In the genomic region with DNA sequence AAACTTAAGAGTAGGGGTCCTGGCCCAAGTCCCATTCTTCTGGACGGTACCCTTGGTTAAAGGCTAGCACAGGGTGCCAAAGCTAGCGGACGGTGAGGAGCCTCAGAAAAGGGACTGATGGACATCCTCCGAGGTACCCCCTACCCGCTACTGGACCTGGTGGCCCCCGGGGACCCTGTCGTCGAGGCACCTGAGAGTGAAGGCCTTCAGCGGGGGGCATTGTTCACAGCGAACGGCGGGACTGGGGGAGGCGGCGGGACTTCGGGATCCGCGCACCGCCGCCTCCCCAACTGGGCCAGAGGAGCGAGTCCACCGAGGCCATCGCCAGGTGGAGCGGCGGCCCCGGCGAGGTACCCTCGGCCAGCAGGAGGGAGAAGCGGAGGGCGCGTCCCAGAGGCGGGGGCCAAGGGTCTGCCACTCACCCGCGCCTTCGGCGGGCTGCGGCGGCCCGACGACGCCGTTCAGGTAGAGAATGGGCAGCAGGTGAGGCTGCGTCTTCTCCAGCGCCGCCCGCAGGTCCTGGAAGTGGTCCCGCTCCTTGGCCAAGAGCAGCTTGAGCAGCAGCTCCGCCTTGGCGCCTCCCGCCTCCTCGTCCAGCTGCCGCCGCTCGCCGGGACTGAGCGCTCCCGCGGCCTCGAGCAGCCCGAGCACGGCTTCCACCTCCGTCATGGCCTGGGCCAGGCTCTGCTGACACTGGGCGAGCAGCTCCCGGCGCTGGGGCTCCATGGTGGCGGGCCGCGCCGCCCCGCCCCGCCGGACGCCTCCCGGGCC, we compare ENCODE assay signal across 8 cellular contexts. TPM values are rescaled to one million over a fixed set of nuclear protein-coding genes. Genes with fewer than 3 reads are reported as not detected.
DNase-seq lines count a peak whose midpoint lies in the region; ATAC-seq and TF ChIP-seq lines count a peak whose summit lies in the region.

No MANE protein-coding gene starts in this region.

- no peak overlapping the region for H3K27ac ChIP-seq in ectodermal cell (ENCODE audit: insufficient read depth, low read depth, low read length, poor library complexity, severe bottlenecking)
- peak overlapping the region; percentile 86 for H3K27ac ChIP-seq in suprapubic skin

- H3K36me3 Mint-ChIP-seq in T-helper 1 cell treated with Interleukin-12 subunit alpha and Interleukin-12 subunit beta and Interleukin-4 antibody, amounts not matched to agents 30 μg/mL and 1 μg/mL, for 36 hours (ENCODE audit: low read depth): peaks cover 3% of the 10 kb centered on the region
- H3K36me3 Mint-ChIP-seq in memory B cell: no peaks in the 10 kb centered on the region

- H3K4me3 Mint-ChIP-seq in T-helper 1 cell treated with Interleukin-12 subunit alpha and Interleukin-12 subunit beta and Interleukin-4 antibody, amounts not matched to agents 30 μg/mL and 1 μg/mL, for 36 hours: peak overlapping the region; percentile 81
- H3K4me3 Mint-ChIP-seq in memory B cell: peak overlapping the region; percentile 54

- H3K9me3 ChIP-seq in ectodermal cell (ENCODE audit: control insufficient read depth, low read length) (no peaks in the 10 kb centered on the region), suprapubic skin (no peaks in the 10 kb centered on the region)

- peaks cover 13% of the 10 kb centered on the region for H3K4me1 Mint-ChIP-seq in T-helper 1 cell treated with Interleukin-12 subunit alpha and Interleukin-12 subunit beta and Interleukin-4 antibody, amounts not matched to agents 30 μg/mL and 1 μg/mL, for 36 hours (ENCODE audit: low read depth)
- H3K4me1 Mint-ChIP-seq in memory B cell: peaks cover 3% of the 10 kb centered on the region

- TF ChIP-seq CTCF in suprapubic skin (IDR thresholded peaks at IDR 0.05): no peak

- TF ChIP-seq POLR2A in suprapubic skin (IDR thresholded peaks at IDR 0.05): no peak

- no peaks in the 10 kb centered on the region for H3K9me3 Mint-ChIP-seq in T-helper 1 cell treated with Interleukin-12 subunit alpha and Interleukin-12 subunit beta and Interleukin-4 antibody, amounts not matched to agents 30 μg/mL and 1 μg/mL, for 36 hours
- no peaks in the 10 kb centered on the region for H3K9me3 Mint-ChIP-seq in memory B cell

- H3K4me3 ChIP-seq in ectodermal cell (ENCODE audit: insufficient read depth, low read depth, low read length) (peak overlapping the region; percentile 80), suprapubic skin (peak overlapping the region; percentile 89)

- WGBS in ectodermal cell, 2 experiments: 2% methylated on average over 73 of the region's 73 CpGs
- 0% methylated on average over 3 of the region's 73 CpGs for WGBS in suprapubic skin

- peak; percentile 1 for DNase-seq in stimulated activated naive CD4-positive, alpha-beta T cell treated with Interleukin-2 at 50 U/mL for 16 hours (lab: John Stamatoyannopoulos, UW)
- no peak for DNase-seq in stimulated activated naive CD4-positive, alpha-beta T cell (lab: John Stamatoyannopoulos, UW)
- DNase-seq in memory B cell (ENCODE audit: low spot score in 2 of 2): peak; percentile 7 to 18
- DNase-seq in suprapubic skin (ENCODE audit: low spot score in 2 of 2): peak; percentile 68 to 85
- DNase-seq in DMS153 treated with DMSO at 0.1 percent for 48 hours (lab: John Stamatoyannopoulos, UW; ENCODE audit: unreplicated experiment): no peak

- peaks cover 42% of the 10 kb centered on the region for H3K27me3 Mint-ChIP-seq in T-helper 1 cell treated with Interleukin-12 subunit alpha and Interleukin-12 subunit beta and Interleukin-4 antibody, amounts not matched to agents 30 μg/mL and 1 μg/mL, for 36 hours (ENCODE audit: low read depth)
- H3K27me3 Mint-ChIP-seq in memory B cell: peaks cover 27% of the 10 kb centered on the region

- no peak overlapping the region for H3K27ac Mint-ChIP-seq in T-helper 1 cell treated with Interleukin-12 subunit alpha and Interleukin-12 subunit beta and Interleukin-4 antibody, amounts not matched to agents 30 μg/mL and 1 μg/mL, for 36 hours
- no peak overlapping the region for H3K27ac Mint-ChIP-seq in memory B cell

- no peak for TF ChIP-seq EP300 in suprapubic skin (IDR thresholded peaks at IDR 0.05)

- H3K36me3 ChIP-seq in ectodermal cell (ENCODE audit: control insufficient read depth, insufficient read depth, low read length) (no peaks in the 10 kb centered on the region), suprapubic skin (no peaks in the 10 kb centered on the region)

- H3K4me1 ChIP-seq in ectodermal cell (ENCODE audit: control insufficient read depth, insufficient read depth, low read length) (peaks cover 19% of the 10 kb centered on the region), suprapubic skin (peaks cover 52% of the 10 kb centered on the region)

- H3K27me3 ChIP-seq in ectodermal cell (ENCODE audit: control insufficient read depth, insufficient read depth, low read length, poor library complexity, severe bottlenecking) (peaks cover 16% of the 10 kb centered on the region), suprapubic skin (no peaks in the 10 kb centered on the region)

- ATAC-seq in HG03045 (IDR thresholded peaks at IDR 0.05; ENCODE audit: unreplicated experiment): peak; percentile 46
- ATAC-seq in memory B cell (ENCODE audit: low read depth): peak; percentile 55

RNA-seq across cellular contexts. Expression of a gene that starts 0.6 kb away (rescaled TPM):
- 42.3 TPM for polyA plus RNA-seq in ectodermal cell (2013, experiment 1 of 4)
- 48.2 TPM for polyA plus RNA-seq in ectodermal cell (2013, experiment 2 of 4)
- 36.6 TPM for polyA plus RNA-seq in ectodermal cell (2013, experiment 3 of 4)
- 42.8 TPM for polyA plus RNA-seq in ectodermal cell (2013, experiment 4 of 4)
- 100 to 1,000 TPM; 117 to 196 (median 147) TPM for total RNA-seq in suprapubic skin

Comparison
In these comparisons a context has a peak if more than half of its experiments do, and no peak if none do; other contexts are left out.
1. DNase-seq: peak in stimulated activated naive CD4-positive, alpha-beta T cell treated with Interleukin-2 at 50 U/mL for 16 hours (single experiment), memory B cell (2 of 2) and suprapubic skin (2 of 2); none in stimulated activated naive CD4-positive, alpha-beta T cell (0 of 6) and DMS153 treated with DMSO at 0.1 percent for 48 hours (single experiment).